21 cellular contexts compared by ENCODE assay signal in genomic region chr1:160151303-160151702, GRCh38. TPM values are rescaled to one million over a fixed set of nuclear protein-coding genes. Genes with fewer than 3 reads are reported as not detected.
DNase-seq lines count a peak whose midpoint lies in the region; ATAC-seq and TF ChIP-seq lines count a peak whose summit lies in the region.
"Had no signal": no experiment of that assay in that cellular context is flagged by ENCODE, and none has a peak within 500 bp of the region (broad histone marks: within the 10 kb centered on the region; RNA-seq: fewer than 3 reads in every experiment).

Gene ATP1A4, plus strand, starts transcription at chr1:160151603. Its CDS starts 438 bp downstream, at chr1:160152041.

- TF ChIP-seq POLR2A in testis (IDR thresholded peaks at IDR 0.05) (no peak), gastroesophageal sphincter (IDR thresholded peaks at IDR 0.05) (no peak)

- H3K27me3 ChIP-seq in GM23338 (ENCODE audit: insufficient read depth) (no peaks in the 10 kb centered on the region), testis (no peaks in the 10 kb centered on the region), gastroesophageal sphincter (no peaks in the 10 kb centered on the region)
- H3K27me3 ChIP-seq: BLaER1 had no signal

- no peaks in the 10 kb centered on the region for H3K4me1 ChIP-seq in GM23338 (ENCODE audit: insufficient read depth)
- H3K4me1 ChIP-seq in testis, result no peaks in the 10 kb centered on the region
- H3K4me1 ChIP-seq in gastroesophageal sphincter, result peaks cover 0 to 8% (median 2%) of the 10 kb centered on the region in 3 donors
- H3K4me1 ChIP-seq: BLaER1, HAP-1 had no signal

- no peaks in the 10 kb centered on the region for H3K27me3 Mint-ChIP-seq in activated T-cell treated with anti-CD3 and anti-CD28 coated beads, Interleukin-2, amount 50 U/mL, for 24 hours
- peaks cover 4% of the 10 kb centered on the region for H3K27me3 Mint-ChIP-seq in activated T-cell treated with anti-CD3 and anti-CD28 coated beads, Interleukin-2, amount 50 U/mL, for 4 hours (ENCODE audit: low read depth)
- peaks cover 11% of the 10 kb centered on the region for H3K27me3 Mint-ChIP-seq in GM23338 (ENCODE audit: insufficient read depth, low read depth, poor library complexity)
- no peaks in the 10 kb centered on the region for H3K27me3 Mint-ChIP-seq in dendritic cell treated with granulocyte-macrophage colony-stimulating factor and Interleukin-4, amounts not matched to agents 40 ng/mL and 50 ng/mL, for 4 days

- no peak for TF ChIP-seq EP300 in gastroesophageal sphincter (IDR thresholded peaks at IDR 0.05)

- H3K9me3 ChIP-seq in testis, result no peaks in the 10 kb centered on the region
- no peaks in the 10 kb centered on the region for H3K9me3 ChIP-seq in gastroesophageal sphincter
- H3K9me3 ChIP-seq: BLaER1, HAP-1 had no signal

- no peaks in the 10 kb centered on the region for H3K4me1 Mint-ChIP-seq in activated T-cell treated with anti-CD3 and anti-CD28 coated beads, Interleukin-2, amount 50 U/mL, for 24 hours (ENCODE audit: low read depth)
- no peaks in the 10 kb centered on the region for H3K4me1 Mint-ChIP-seq in activated T-cell treated with anti-CD3 and anti-CD28 coated beads, Interleukin-2, amount 50 U/mL, for 4 hours (ENCODE audit: low read depth)
- 0 out of 3 replicates have a peak, but pooled peaks cover 2% of the 10 kb centered on the region for H3K4me1 Mint-ChIP-seq in GM23338
- H3K4me1 Mint-ChIP-seq in dendritic cell treated with granulocyte-macrophage colony-stimulating factor and Interleukin-4, amounts not matched to agents 40 ng/mL and 50 ng/mL, for 4 days (ENCODE audit: low read depth), result peaks cover 28% of the 10 kb centered on the region
- H3K4me1 Mint-ChIP-seq: CD4-positive, alpha-beta memory T cell had no signal

- no peak for DNase-seq in activated T-cell treated with anti-CD3 and anti-CD28 coated beads, Interleukin-2, amount 50 U/mL, for 24 hours
- DNase-seq in activated T-cell treated with anti-CD3 and anti-CD28 coated beads, Interleukin-2, amount 50 U/mL, for 4 hours, result no peak
- no peak for DNase-seq in GM23338 (ENCODE audit: low spot score)
- DNase-seq in testis, result no peak
- DNase-seq in stimulated activated CD8-positive, alpha-beta memory T cell treated with anti-CD3 and anti-CD28 coated beads, Interleukin-4, amount 100 ng/mL, for 48 hours, result no peak
- DNase-seq: 8988T; CD4-positive, alpha-beta memory T cell; DMS153; DMS79; GDM1 had no signal

- H3K27ac ChIP-seq in GM23338 (ENCODE audit: low read depth), result no peak within 1 kb of the TSS
- no peak within 1 kb of the TSS for H3K27ac ChIP-seq in testis
- no peak within 1 kb of the TSS for H3K27ac ChIP-seq in gastroesophageal sphincter
- H3K27ac ChIP-seq: BLaER1 had no signal

- no peaks in the 10 kb centered on the region for H3K36me3 Mint-ChIP-seq in activated T-cell treated with anti-CD3 and anti-CD28 coated beads, Interleukin-2, amount 50 U/mL, for 24 hours (ENCODE audit: low read depth)
- no peaks in the 10 kb centered on the region for H3K36me3 Mint-ChIP-seq in activated T-cell treated with anti-CD3 and anti-CD28 coated beads, Interleukin-2, amount 50 U/mL, for 4 hours (ENCODE audit: insufficient read depth)
- H3K36me3 Mint-ChIP-seq in GM23338 (ENCODE audit: low read depth), result no peaks in the 10 kb centered on the region
- H3K36me3 Mint-ChIP-seq in dendritic cell treated with granulocyte-macrophage colony-stimulating factor and Interleukin-4, amounts not matched to agents 40 ng/mL and 50 ng/mL, for 4 days (ENCODE audit: low read depth), result no peaks in the 10 kb centered on the region
- H3K36me3 Mint-ChIP-seq: CD14-positive monocyte; CD4-positive, alpha-beta memory T cell had no signal

- H3F3A ChIP-seq in GM23338 (replicated peaks; ENCODE audit: low read depth), result no peaks in the 10 kb centered on the region

- no peaks in the 10 kb centered on the region for H3K9me3 Mint-ChIP-seq in activated T-cell treated with anti-CD3 and anti-CD28 coated beads, Interleukin-2, amount 50 U/mL, for 24 hours
- no peaks in the 10 kb centered on the region for H3K9me3 Mint-ChIP-seq in activated T-cell treated with anti-CD3 and anti-CD28 coated beads, Interleukin-2, amount 50 U/mL, for 4 hours
- H3K9me3 Mint-ChIP-seq in GM23338, result no peaks in the 10 kb centered on the region
- no peaks in the 10 kb centered on the region for H3K9me3 Mint-ChIP-seq in dendritic cell treated with granulocyte-macrophage colony-stimulating factor and Interleukin-4, amounts not matched to agents 40 ng/mL and 50 ng/mL, for 4 days
- H3K9me3 Mint-ChIP-seq: CD4-positive, alpha-beta memory T cell had no signal

- no peak within 1 kb of the TSS for H3K4me3 ChIP-seq in GM23338
- no peak within 1 kb of the TSS for H3K4me3 ChIP-seq in testis
- no peak within 1 kb of the TSS for H3K4me3 ChIP-seq in gastroesophageal sphincter
- H3K4me3 ChIP-seq: BLaER1, HAP-1 had no signal

- no peak within 1 kb of the TSS for H3K4me3 Mint-ChIP-seq in activated T-cell treated with anti-CD3 and anti-CD28 coated beads, Interleukin-2, amount 50 U/mL, for 24 hours
- no peak within 1 kb of the TSS for H3K4me3 Mint-ChIP-seq in activated T-cell treated with anti-CD3 and anti-CD28 coated beads, Interleukin-2, amount 50 U/mL, for 4 hours
- no peak within 1 kb of the TSS for H3K4me3 Mint-ChIP-seq in GM23338
- H3K4me3 Mint-ChIP-seq in dendritic cell treated with granulocyte-macrophage colony-stimulating factor and Interleukin-4, amounts not matched to agents 40 ng/mL and 50 ng/mL, for 4 days, result no peak within 1 kb of the TSS
- H3K4me3 Mint-ChIP-seq: CD4-positive, alpha-beta memory T cell had no signal

- 88 to 93% methylated on average over 6 of the region's 6 CpGs for whole genome bisulfite sequencing in testis, 2 donors
- 85 to 100% methylated on average over 1 to 5 of the region's 6 CpGs for WGBS in gastroesophageal sphincter (ENCODE audit: low coverage in 1 of 2), 2 donors

- TF ChIP-seq CTCF in GM23338 (conservative IDR thresholded peaks at IDR 0.05; ENCODE audit: low read depth in 2 of 2) (no peak), testis (IDR thresholded peaks at IDR 0.05) (no peak), gastroesophageal sphincter (IDR thresholded peaks at IDR 0.05) (no peak)

- H3K79me2 ChIP-seq in GM23338 (replicated peaks; ENCODE audit: insufficient read depth), result no peaks in the 10 kb centered on the region

- no peaks in the 10 kb centered on the region for H4K20me1 ChIP-seq in GM23338 (replicated peaks; ENCODE audit: insufficient read depth)
- H4K20me1 ChIP-seq: BLaER1 had no signal

- H3K9me2 ChIP-seq in GM23338 (ENCODE audit: insufficient read depth), result 0 out of 2 replicates have a peak, but pooled peaks cover 4% of the 10 kb centered on the region

- H3K4me2 ChIP-seq in GM23338, result no peak within 1 kb of the TSS
- H3K4me2 ChIP-seq: BLaER1 had no signal

- no peak for ATAC-seq in activated T-cell treated with anti-CD3 and anti-CD28 coated beads, Interleukin-2, amount 50 U/mL, for 4 hours
- ATAC-seq in GM23338, result no peak
- ATAC-seq in HG02852 (IDR thresholded peaks at IDR 0.05; ENCODE audit: unreplicated experiment), result no peak
- no peak for ATAC-seq in gastroesophageal sphincter

- H2AFZ ChIP-seq in GM23338, result peak within 1 kb of the TSS; percentile 87

- intact Hi-C loops in dendritic cell treated with granulocyte-macrophage colony-stimulating factor and Interleukin-4, amounts not matched to agents 40 ng/mL and 50 ng/mL, for 4 days (cut with micrococcal nuclease), result no loop called here
- intact Hi-C loops in testis (cut with DNase I; ENCODE audit: low total_unique reads), result no loop called here

- H3K36me3 ChIP-seq in GM23338 (ENCODE audit: insufficient read depth) (no peaks in the 10 kb centered on the region), testis (ENCODE audit: low read depth, missing control alignments) (no peaks in the 10 kb centered on the region), gastroesophageal sphincter (no peaks in the 10 kb centered on the region)
- H3K36me3 ChIP-seq: BLaER1, HAP-1 had no signal

- peak within 1 kb of the TSS; percentile 7 for H3K27ac Mint-ChIP-seq in activated T-cell treated with anti-CD3 and anti-CD28 coated beads, Interleukin-2, amount 50 U/mL, for 24 hours
- H3K27ac Mint-ChIP-seq in GM23338, result no peak within 1 kb of the TSS
- H3K27ac Mint-ChIP-seq in dendritic cell treated with granulocyte-macrophage colony-stimulating factor and Interleukin-4, amounts not matched to agents 40 ng/mL and 50 ng/mL, for 4 days, result peak within 1 kb of the TSS; percentile 47
- H3K27ac Mint-ChIP-seq: CD14-positive monocyte had no signal

TF ChIP-seq in GM23338, 12 proteins besides CTCF, POLR2A, EP300 and RAD21 (continues in another document):
- TF ChIP-seq POLR2AphosphoS5 (IDR thresholded peaks at IDR 0.05; ENCODE audit: low read depth) (no peak), ETS1 (IDR thresholded peaks at IDR 0.05) (no peak), ZNF114 (CRISPR knock-in tag; IDR thresholded peaks at IDR 0.05) (no peak), NANOG (IDR thresholded peaks at IDR 0.05; ENCODE audit: borderline replicate concordance) (no peak), ZNF331 (CRISPR knock-in tag; IDR thresholded peaks at IDR 0.05; ENCODE audit: low read depth) (no peak), CREB1 (CRISPR knock-in tag; IDR thresholded peaks at IDR 0.05; ENCODE audit: low read depth) (no peak)

RNA-seq across cellular contexts. Expression of gene ATP1A4, which starts in this region (rescaled TPM):
- not detected for total RNA-seq in activated T-cell treated with anti-CD3 and anti-CD28 coated beads, Interleukin-2, amount 50 U/mL, for 4 hours
- 0.23 and 0.63 TPM in 2 replicates for total RNA-seq in GM23338 (2014; rRNA removed; shearing (Covaris generic))
- polyA plus RNA-seq in GM23338 (2016; fragmentation: Nextera tagmentation; extraction: Ambion mirVana), result 0.27 and 0.43 TPM in 2 replicates
- 10 to 100 TPM; 13.3 to 23.0 TPM for total RNA-seq in testis
- polyA plus RNA-seq in testis (ENCODE audit: insufficient read depth, low read depth, low replicate concordance), result 38.6 TPM
- under 1 TPM in 1 of 4 donors, not detected in 3; 0.47 TPM for total RNA-seq in gastroesophageal sphincter
- total RNA-seq: A673; CD4-positive, alpha-beta memory T cell; Daoy; H4; HT-29 had no signal
- polyA plus RNA-seq: AG04450; CD4-positive, alpha-beta memory T cell had no signal

Comparison
In these comparisons a context has a peak if more than half of its experiments do, and no peak if none do; other contexts are left out.
1. RNA of gene ATP1A4 (polyA plus RNA-seq): 38.6 TPM in testis (single experiment); 0.27 to 0.43 TPM in GM23338; every median in the first group is over 10 times any median in the second.